15 cellular contexts compared by ENCODE assay signal in genomic region chr19:8468124-8468523, GRCh38. TPM values are rescaled to one million over a fixed set of nuclear protein-coding genes. Genes with fewer than 3 reads are reported as not detected.
A peak's percentile ranks its signal among the peaks of the same experiment; 100 is the strongest.
DNase-seq lines count a peak whose midpoint lies in the region; ATAC-seq and TF ChIP-seq lines count a peak whose summit lies in the region.
"Had no signal": no experiment of that assay in that cellular context is flagged by ENCODE, and none has a peak within 500 bp of the region (broad histone marks: within the 10 kb centered on the region; RNA-seq: fewer than 3 reads in every experiment).

No MANE protein-coding gene starts in this region.

- peaks cover 17% of the 10 kb centered on the region for H3K4me1 Mint-ChIP-seq in activated T-cell treated with anti-CD3 and anti-CD28 coated beads, Interleukin-2, amount 50 U/mL, for 72 hours (ENCODE audit: low read depth)
- peaks cover 22% of the 10 kb centered on the region for H3K4me1 Mint-ChIP-seq in endothelial cell (ENCODE audit: unreplicated experiment)
- H3K4me1 Mint-ChIP-seq in stimulated activated memory B cell treated with anti-CD40 and anti-IgM and Interleukin-4, amounts not matched to agents 10 μg/mL and 1 μg/mL and 100 μg/mL, for 72 hours, result peaks cover 15% of the 10 kb centered on the region

- peaks cover 21 to 58% of the 10 kb centered on the region in 2 donors for H3K36me3 Mint-ChIP-seq in activated T-cell treated with anti-CD3 and anti-CD28 coated beads, Interleukin-2, amount 50 U/mL, for 72 hours (ENCODE audit: insufficient read depth in 2 of 2)
- H3K36me3 Mint-ChIP-seq in endothelial cell (ENCODE audit: low read depth, unreplicated experiment), result peaks cover 68% of the 10 kb centered on the region
- H3K36me3 Mint-ChIP-seq in stimulated activated memory B cell treated with anti-CD40 and anti-IgM and Interleukin-4, amounts not matched to agents 10 μg/mL and 1 μg/mL and 100 μg/mL, for 72 hours, result peaks cover 83% of the 10 kb centered on the region

- H3K4me3 Mint-ChIP-seq in activated T-cell treated with anti-CD3 and anti-CD28 coated beads, Interleukin-2, amount 50 U/mL, for 72 hours, result no peak overlapping the region
- no peak overlapping the region for H3K4me3 Mint-ChIP-seq in endothelial cell (ENCODE audit: unreplicated experiment)
- no peak overlapping the region for H3K4me3 Mint-ChIP-seq in stimulated activated memory B cell treated with anti-CD40 and anti-IgM and Interleukin-4, amounts not matched to agents 10 μg/mL and 1 μg/mL and 100 μg/mL, for 72 hours

- H3K27me3 Mint-ChIP-seq in activated T-cell treated with anti-CD3 and anti-CD28 coated beads, Interleukin-2, amount 50 U/mL, for 72 hours (ENCODE audit: low read depth), result no peaks in the 10 kb centered on the region
- H3K27me3 Mint-ChIP-seq in endothelial cell (ENCODE audit: unreplicated experiment), result peaks cover 2% of the 10 kb centered on the region
- H3K27me3 Mint-ChIP-seq in stimulated activated memory B cell treated with anti-CD40 and anti-IgM and Interleukin-4, amounts not matched to agents 10 μg/mL and 1 μg/mL and 100 μg/mL, for 72 hours, result no peaks in the 10 kb centered on the region

- peak overlapping the region; percentile 60 for H3K27ac Mint-ChIP-seq in activated T-cell treated with anti-CD3 and anti-CD28 coated beads, Interleukin-2, amount 50 U/mL, for 72 hours
- H3K27ac Mint-ChIP-seq in endothelial cell (ENCODE audit: unreplicated experiment), result peak overlapping the region; percentile 32
- H3K27ac Mint-ChIP-seq in stimulated activated memory B cell treated with anti-CD40 and anti-IgM and Interleukin-4, amounts not matched to agents 10 μg/mL and 1 μg/mL and 100 μg/mL, for 72 hours, result peak overlapping the region; percentile 68

- TF ChIP-seq CTCF in LNCaP clone FGC (IDR thresholded peaks at IDR 0.05; ENCODE audit: control insufficient read depth, extremely low read depth, insufficient read depth), result no peak
- no peak for TF ChIP-seq CTCF in endothelial cell (IDR thresholded peaks at IDR 0.05; ENCODE audit: unreplicated experiment)

- H3K9me3 Mint-ChIP-seq in activated T-cell treated with anti-CD3 and anti-CD28 coated beads, Interleukin-2, amount 50 U/mL, for 72 hours, result no peaks in the 10 kb centered on the region
- no peaks in the 10 kb centered on the region for H3K9me3 Mint-ChIP-seq in endothelial cell (ENCODE audit: unreplicated experiment)
- no peaks in the 10 kb centered on the region for H3K9me3 Mint-ChIP-seq in stimulated activated memory B cell treated with anti-CD40 and anti-IgM and Interleukin-4, amounts not matched to agents 10 μg/mL and 1 μg/mL and 100 μg/mL, for 72 hours

- H3K4me3 ChIP-seq in LNCaP clone FGC (ENCODE audit: low read depth, low read length), result no peak overlapping the region

- DNase-seq in activated T-cell treated with anti-CD3 and anti-CD28 coated beads, Interleukin-2, amount 50 U/mL, for 72 hours, result no peak
- no peak for DNase-seq in activated T-cell treated with anti-CD3 and anti-CD28 coated beads, Interleukin-2, amount 50 U/mL, for 1 hour
- DNase-seq in LNCaP clone FGC (ENCODE audit: low read depth) (peak; percentile 62), endothelial cell (ENCODE audit: low spot score) (no peak), retina (no peak)
- DNase-seq: GF-D8; KBM-7; NCI-H1092; NCI-H1436; NCI-H187 treated with DMSO at 0.1 percent for 48 hours; NK-92 treated with Interleukin-12 subunit alpha and Interleukin-12 subunit beta, amount 100 ng/mL, for 24 hours; SIG-M5 had no signal

- no peak for ATAC-seq in activated T-cell treated with anti-CD3 and anti-CD28 coated beads, Interleukin-2, amount 50 U/mL, for 72 hours (replicated peaks in 1 of 2)
- ATAC-seq in stimulated activated memory B cell treated with anti-CD40 and anti-IgM and Interleukin-4, amounts not matched to agents 10 μg/mL and 1 μg/mL and 100 μg/mL, for 72 hours, result no peak
- no peak for ATAC-seq in GM19023 (IDR thresholded peaks at IDR 0.05; ENCODE audit: unreplicated experiment)
- ATAC-seq: Panc1 had no signal

RNA-seq across cellular contexts. Expression of gene HNRNPM, which starts 23.3 kb away (rescaled TPM):
- total RNA-seq in activated T-cell treated with anti-CD3 and anti-CD28 coated beads, Interleukin-2, amount 50 U/mL, for 72 hours, result 100 to 1,000 TPM; 168 to 183 TPM
- 223 TPM for total RNA-seq in endothelial cell (ENCODE audit: unreplicated experiment)

RNA-seq across cellular contexts. Expression of gene PRAM1, which starts 34.3 kb away (rescaled TPM):
- total RNA-seq in activated T-cell treated with anti-CD3 and anti-CD28 coated beads, Interleukin-2, amount 50 U/mL, for 72 hours, result 1 to 10 TPM; 1.3 to 1.9 TPM
- not detected for total RNA-seq in endothelial cell (ENCODE audit: unreplicated experiment)

RNA-seq across cellular contexts. Expression of gene ZNF414, which starts 45.8 kb away (rescaled TPM):
- 10 to 100 TPM; 25.7 to 29.9 TPM for total RNA-seq in activated T-cell treated with anti-CD3 and anti-CD28 coated beads, Interleukin-2, amount 50 U/mL, for 72 hours
- 22.9 TPM for total RNA-seq in endothelial cell (ENCODE audit: unreplicated experiment)

RNA-seq across cellular contexts. Expression of gene MARCHF2, which starts 55.0 kb away (rescaled TPM):
- total RNA-seq in activated T-cell treated with anti-CD3 and anti-CD28 coated beads, Interleukin-2, amount 50 U/mL, for 72 hours, result 10 to 100 TPM; 12.1 to 13.0 TPM
- 58.2 TPM for total RNA-seq in endothelial cell (ENCODE audit: unreplicated experiment)
